10 cellular contexts compared by ENCODE assay signal in the genomic region with DNA sequence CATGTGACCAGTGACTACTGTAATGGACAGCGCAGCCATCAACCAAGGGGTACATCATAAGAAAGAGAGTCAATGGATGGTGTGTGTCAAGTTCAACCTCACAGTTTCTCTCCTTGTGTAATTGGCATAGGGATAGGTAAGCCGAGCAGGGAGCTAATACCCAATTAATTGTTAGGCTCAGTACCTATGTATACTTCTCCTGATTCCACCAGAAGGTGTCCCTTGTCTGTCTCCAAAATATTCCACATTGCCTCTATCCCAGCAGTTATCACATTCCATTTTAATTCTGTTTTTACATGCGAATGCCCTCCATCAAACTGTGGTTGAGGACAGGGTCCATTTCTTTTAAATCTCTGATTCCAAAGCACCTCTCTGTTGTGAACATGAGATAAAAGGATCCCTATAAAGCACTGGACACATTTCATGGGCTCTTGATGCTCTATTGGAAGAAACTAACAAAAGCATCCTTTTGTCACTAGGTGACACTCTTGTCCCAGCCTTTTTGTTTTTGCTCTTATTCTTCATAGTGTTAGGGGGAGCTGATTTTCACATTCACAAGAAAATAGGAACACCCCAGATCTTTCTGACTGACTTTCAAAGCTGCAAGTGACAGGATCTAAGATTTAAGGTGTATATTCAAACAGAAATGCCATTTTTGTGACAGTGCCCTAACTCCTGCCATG. TPM values are rescaled to one million over a fixed set of nuclear protein-coding genes. Genes with fewer than 3 reads are reported as not detected.
DNase-seq lines count a peak whose midpoint lies in the region; ATAC-seq and TF ChIP-seq lines count a peak whose summit lies in the region.
"Had no signal": no experiment of that assay in that cellular context is flagged by ENCODE, and none has a peak within 500 bp of the region (broad histone marks: within the 10 kb centered on the region; RNA-seq: fewer than 3 reads in every experiment).

No MANE protein-coding gene starts in this region.

- peaks cover 4% of the 10 kb centered on the region; the same call in 1 of the 2 replicates for H3K36me3 ChIP-seq in Loucy (ENCODE audit: insufficient read depth, low read length)

- intact Hi-C loops in activated B cell treated with CpG ODN at 0.5 μM for 24 hours (cut with micrococcal nuclease), result loop anchor here (1.0 kb wide), 3 partner anchors 380 to 624 kb away; no protein-coding TSS in a partner anchor
- intact Hi-C loops in CD4-positive, alpha-beta T cell (cut with DNase I, micrococcal nuclease), result no loop called here

- no peaks in the 10 kb centered on the region for H3K27me3 Mint-ChIP-seq in activated B cell treated with CpG ODN at 0.5 μM for 24 hours
- H3K27me3 Mint-ChIP-seq in CD4-positive, alpha-beta T cell, result no peaks in the 10 kb centered on the region

- ATAC-seq in activated B cell treated with CpG ODN at 0.5 μM for 24 hours (ENCODE audit: low read depth) (peak; percentile 28), GM21367 (IDR thresholded peaks at IDR 0.05; ENCODE audit: unreplicated experiment) (no peak), HG03175 (IDR thresholded peaks at IDR 0.05; ENCODE audit: unreplicated experiment) (no peak)
- ATAC-seq in CD4-positive, alpha-beta T cell (ENCODE audit: poor library complexity), result no peak

- no peak overlapping the region for H3K4me2 ChIP-seq in Loucy (ENCODE audit: low read depth, low read length, poor library complexity, severe bottlenecking)

- no peaks in the 10 kb centered on the region for H3K9me2 ChIP-seq in Loucy (replicated peaks; ENCODE audit: low read depth, low read length)

- TF ChIP-seq CTCF in Loucy (conservative IDR thresholded peaks at IDR 0.05; ENCODE audit: low read length) (peak; percentile 57), activated B cell treated with CpG ODN at 0.5 μM for 24 hours (IDR thresholded peaks at IDR 0.05) (no peak)
- TF ChIP-seq CTCF in CD4-positive, alpha-beta T cell (IDR thresholded peaks at IDR 0.05), result no peak

- H4K20me1 ChIP-seq in Loucy (ENCODE audit: insufficient read depth, low read length, poor library complexity, severe bottlenecking), result no peaks in the 10 kb centered on the region

- no peak overlapping the region for H3K27ac ChIP-seq in CD4-positive, alpha-beta T cell (ENCODE audit: low read depth, low read length)

- H3K79me2 ChIP-seq in Loucy (ENCODE audit: insufficient read depth, low read length), result no peaks in the 10 kb centered on the region

- no peak overlapping the region for H3K4me3 ChIP-seq in Loucy (ENCODE audit: low read length, poor library complexity, severe bottlenecking)

- H3K36me3 Mint-ChIP-seq in activated B cell treated with CpG ODN at 0.5 μM for 24 hours (ENCODE audit: low read depth), result peaks cover 27% of the 10 kb centered on the region
- peaks cover 39% of the 10 kb centered on the region for H3K36me3 Mint-ChIP-seq in CD4-positive, alpha-beta T cell (ENCODE audit: low read depth)

- CTCF ChIA-PET in activated B cell treated with CpG ODN at 0.5 μM for 24 hours (lab: Charles Lee), result interaction anchor here (1.0 kb wide), 1 partner anchor 380 kb away, joined by 3 read pairs; no protein-coding TSS in a partner anchor
- CTCF ChIA-PET in CD4-positive, alpha-beta T cell (lab: Charles Lee), result no interaction called here

- H2AFZ ChIP-seq in Loucy (ENCODE audit: low read length), result no peak overlapping the region

- DNase-seq in DMS53 treated with DMSO at 0.1 percent for 48 hours (lab: John Stamatoyannopoulos, UW; ENCODE audit: unreplicated experiment) (peak; percentile 36), activated B cell treated with CpG ODN at 0.5 μM for 24 hours (no peak), medulla oblongata (ENCODE audit: extremely low spot score) (peak; percentile 66)
- no peak for DNase-seq in CD4-positive, alpha-beta T cell
- DNase-seq in activated CD8-positive, alpha-beta memory T cell treated with anti-CD3 and anti-CD28 coated beads, Interleukin-2, amount 50 U/mL, for 48 hours, result no peak
- DNase-seq: activated T-cell treated with anti-CD3 and anti-CD28 coated beads for 4 hours, NCI-H524 treated with DMSO at 0.1 percent for 48 hours had no signal

- H3K9me3 ChIP-seq in Loucy (ENCODE audit: insufficient read depth, low read depth, low read length), result no peaks in the 10 kb centered on the region
- no peaks in the 10 kb centered on the region for H3K9me3 ChIP-seq in CD4-positive, alpha-beta T cell (ENCODE audit: control insufficient read depth, low read length)

- H3K27ac Mint-ChIP-seq in activated B cell treated with CpG ODN at 0.5 μM for 24 hours, result no peak overlapping the region
- H3K27ac Mint-ChIP-seq in CD4-positive, alpha-beta T cell, result no peak overlapping the region

- no peaks in the 10 kb centered on the region for H3F3A ChIP-seq in Loucy (ENCODE audit: low read depth)

- H3K9me3 Mint-ChIP-seq in activated B cell treated with CpG ODN at 0.5 μM for 24 hours, result no peaks in the 10 kb centered on the region
- no peaks in the 10 kb centered on the region for H3K9me3 Mint-ChIP-seq in CD4-positive, alpha-beta T cell

- H3K4me3 Mint-ChIP-seq in activated B cell treated with CpG ODN at 0.5 μM for 24 hours, result no peak overlapping the region
- H3K4me3 Mint-ChIP-seq in CD4-positive, alpha-beta T cell, result no peak overlapping the region

- no peaks in the 10 kb centered on the region for H3K4me1 Mint-ChIP-seq in activated B cell treated with CpG ODN at 0.5 μM for 24 hours
- H3K4me1 Mint-ChIP-seq in CD4-positive, alpha-beta T cell (ENCODE audit: low read depth), result no peaks in the 10 kb centered on the region

- H3K27me3 ChIP-seq in Loucy (ENCODE audit: insufficient read depth, low read length, poor library complexity, severe bottlenecking), result no peaks in the 10 kb centered on the region
- H3K27me3 ChIP-seq in CD4-positive, alpha-beta T cell (ENCODE audit: control insufficient read depth, insufficient read depth, low read length), result no peaks in the 10 kb centered on the region

- no peak overlapping the region for H3K9ac ChIP-seq in Loucy (ENCODE audit: low read depth, low read length, poor library complexity, severe bottlenecking)

- POLR2A ChIA-PET in activated B cell treated with CpG ODN at 0.5 μM for 24 hours (lab: Charles Lee), result interaction anchor here (0.6 kb wide), 1 partner anchor 68 kb away, joined by 10 read pairs; no protein-coding TSS in a partner anchor
- POLR2A ChIA-PET in CD4-positive, alpha-beta T cell (lab: Charles Lee), result no interaction called here

- H3K4me1 ChIP-seq in Loucy (ENCODE audit: insufficient read depth, low read length, poor library complexity, severe bottlenecking), result no peaks in the 10 kb centered on the region

RNA-seq across cellular contexts. Expression of a gene that starts 38.9 kb away (rescaled TPM):
- 53.5 and 62.1 TPM in 2 replicates for total RNA-seq in activated B cell treated with CpG ODN at 0.5 μM for 24 hours
- total RNA-seq in CD4-positive, alpha-beta T cell, result 10 to 100 TPM; 67.3 to 77.0 TPM

RNA-seq across cellular contexts. Expression of a gene that starts 42.5 kb away (rescaled TPM):
- total RNA-seq in activated B cell treated with CpG ODN at 0.5 μM for 24 hours, result 6.8 and 7.6 TPM in 2 replicates
- 1 to 10 TPM; 4.0 to 4.3 TPM for total RNA-seq in CD4-positive, alpha-beta T cell

RNA-seq across cellular contexts. Expression of a gene that starts 44.5 kb away (rescaled TPM):
- total RNA-seq in activated B cell treated with CpG ODN at 0.5 μM for 24 hours, result 0.29 and 0.34 TPM in 2 replicates
- under 1 TPM; 0.11 to 0.22 TPM for total RNA-seq in CD4-positive, alpha-beta T cell

Comparison
In these comparisons a context has a peak if more than half of its experiments do, and no peak if none do; other contexts are left out.
1. DNase-seq: peak in DMS53 treated with DMSO at 0.1 percent for 48 hours (single experiment) and medulla oblongata (single experiment); none in activated B cell treated with CpG ODN at 0.5 μM for 24 hours (single experiment), CD4-positive, alpha-beta T cell (0 of 10) and activated CD8-positive, alpha-beta memory T cell treated with anti-CD3 and anti-CD28 coated beads, Interleukin-2, amount 50 U/mL, for 48 hours (single experiment).